In the genomic region with DNA sequence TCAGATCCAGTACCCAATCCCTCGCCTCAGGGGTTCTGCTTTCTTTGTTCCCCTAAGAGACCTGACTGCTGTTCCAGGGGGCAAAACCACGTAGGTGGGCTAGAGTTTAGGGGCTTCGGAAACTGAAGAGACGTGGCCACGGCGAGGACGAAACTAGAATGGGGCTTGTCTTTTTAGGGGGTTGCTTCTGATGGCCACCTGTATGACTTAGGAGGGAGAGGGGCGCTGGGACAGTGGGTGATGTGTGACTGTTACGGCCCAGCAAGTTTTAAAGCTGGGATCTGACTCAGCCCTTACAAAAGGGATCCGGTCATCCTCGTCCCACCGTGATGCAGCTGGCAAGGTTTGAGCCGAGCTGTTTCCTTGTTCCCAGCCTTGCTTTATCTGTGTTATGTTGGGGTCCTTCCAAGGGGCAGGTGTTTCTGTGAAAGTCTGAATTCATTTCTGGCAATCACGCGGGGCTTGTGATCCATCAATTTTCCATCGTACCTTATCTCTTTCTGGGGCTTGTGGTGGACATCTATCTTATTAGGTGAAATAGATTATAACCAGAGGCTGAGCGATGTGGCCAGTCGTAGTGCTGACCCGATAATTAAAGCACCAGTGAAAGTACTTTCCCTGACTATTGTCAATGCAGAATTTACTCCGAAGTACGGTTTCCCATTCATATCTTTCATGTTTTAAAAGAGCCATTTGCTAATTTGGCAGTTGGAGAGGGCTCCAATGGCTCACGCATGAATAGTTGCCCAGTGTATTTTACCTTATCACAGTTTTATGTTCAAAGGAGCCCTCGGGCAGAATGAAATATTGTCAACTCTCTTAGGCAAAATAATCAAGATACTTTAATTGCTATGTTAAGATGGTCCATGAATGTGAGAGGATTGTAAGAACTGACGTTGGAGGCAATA, we compare ENCODE assay signal across 9 cellular contexts.
DNase-seq lines count a peak whose midpoint lies in the region; ATAC-seq lines count a peak whose summit lies in the region.
"Had no signal": no experiment of that assay in that cellular context is flagged by ENCODE, and none has a peak within 500 bp of the region (broad histone marks: within the 10 kb centered on the region; RNA-seq: fewer than 3 reads in every experiment).

No MANE protein-coding gene starts in this region.

- no peak for ATAC-seq in stimulated activated naive CD8-positive, alpha-beta T cell treated with anti-CD3 and anti-CD28 coated beads, Interleukin-15, Interleukin-2, amounts not matched to agents 100 U/mL and 50 U/mL, for 24 hours
- ATAC-seq in HG03378 (IDR thresholded peaks at IDR 0.05; ENCODE audit: unreplicated experiment) (no peak), GM21737 (IDR thresholded peaks at IDR 0.05; ENCODE audit: unreplicated experiment) (no peak)

- no peaks in the 10 kb centered on the region for H3K9me3 Mint-ChIP-seq in stimulated activated naive CD8-positive, alpha-beta T cell treated with anti-CD3 and anti-CD28 coated beads, Interleukin-15, Interleukin-2, amounts not matched to agents 100 ng/mL and 50 ng/mL, for 24 hours
- H3K9me3 Mint-ChIP-seq: central memory CD8-positive, alpha-beta T cell had no signal

- H3K36me3 ChIP-seq in iPS-20b (ENCODE audit: insufficient read depth, low read depth, low read length), result no peaks in the 10 kb centered on the region

- H3K4me3 Mint-ChIP-seq in stimulated activated naive CD8-positive, alpha-beta T cell treated with anti-CD3 and anti-CD28 coated beads, Interleukin-15, Interleukin-2, amounts not matched to agents 100 ng/mL and 50 ng/mL, for 24 hours, result peak overlapping the region; percentile 47

- peak overlapping the region; percentile 70; the same call in 1 of the 2 replicates for H3K9ac ChIP-seq in iPS-20b (ENCODE audit: low read depth, low read length)

- H3K27ac ChIP-seq in angular gyrus (ENCODE audit: low read depth, low read length) (peak overlapping the region; percentile 44), iPS-20b (ENCODE audit: low read length) (no peak overlapping the region), skin epidermis (peak overlapping the region in 16 of 21 experiments; percentile 24 to 86 (median 81))

- no peaks in the 10 kb centered on the region; the same call in 1 of the 2 replicates for H3K4me1 ChIP-seq in iPS-20b (ENCODE audit: insufficient read depth, low read length)

- DNase-seq in stimulated activated naive CD8-positive, alpha-beta T cell treated with anti-CD3 and anti-CD28 coated beads, Interleukin-15, Interleukin-2, amounts not matched to agents 100 U/mL and 50 U/mL, for 24 hours, result no peak
- no peak for DNase-seq in SKM-1 (lab: John Stamatoyannopoulos, UW; ENCODE audit: unreplicated experiment)

- H3K27me3 Mint-ChIP-seq in stimulated activated naive CD8-positive, alpha-beta T cell treated with anti-CD3 and anti-CD28 coated beads, Interleukin-15, Interleukin-2, amounts not matched to agents 100 ng/mL and 50 ng/mL, for 24 hours, result peaks cover 84% of the 10 kb centered on the region

- H3K4me3 ChIP-seq in iPS-20b (ENCODE audit: low read length) (peak overlapping the region; percentile 89), skin epidermis (peak overlapping the region; percentile 36 to 59 (median 49))

- H3K4me1 Mint-ChIP-seq in stimulated activated naive CD8-positive, alpha-beta T cell treated with anti-CD3 and anti-CD28 coated beads, Interleukin-15, Interleukin-2, amounts not matched to agents 100 ng/mL and 50 ng/mL, for 24 hours (ENCODE audit: low read depth), result peaks cover 6% of the 10 kb centered on the region

- H3K27me3 ChIP-seq in iPS-20b (ENCODE audit: insufficient read depth, low read length), result peaks cover 45% of the 10 kb centered on the region

- H3K36me3 Mint-ChIP-seq in stimulated activated naive CD8-positive, alpha-beta T cell treated with anti-CD3 and anti-CD28 coated beads, Interleukin-15, Interleukin-2, amounts not matched to agents 100 ng/mL and 50 ng/mL, for 24 hours (ENCODE audit: low read depth), result no peaks in the 10 kb centered on the region

- H3K9me3 ChIP-seq in iPS-20b (ENCODE audit: insufficient read depth, low read depth, low read length), result no peaks in the 10 kb centered on the region

- H3K27ac Mint-ChIP-seq in stimulated activated naive CD8-positive, alpha-beta T cell treated with anti-CD3 and anti-CD28 coated beads, Interleukin-15, Interleukin-2, amounts not matched to agents 100 ng/mL and 50 ng/mL, for 24 hours, result no peak overlapping the region
